In the genomic region with DNA sequence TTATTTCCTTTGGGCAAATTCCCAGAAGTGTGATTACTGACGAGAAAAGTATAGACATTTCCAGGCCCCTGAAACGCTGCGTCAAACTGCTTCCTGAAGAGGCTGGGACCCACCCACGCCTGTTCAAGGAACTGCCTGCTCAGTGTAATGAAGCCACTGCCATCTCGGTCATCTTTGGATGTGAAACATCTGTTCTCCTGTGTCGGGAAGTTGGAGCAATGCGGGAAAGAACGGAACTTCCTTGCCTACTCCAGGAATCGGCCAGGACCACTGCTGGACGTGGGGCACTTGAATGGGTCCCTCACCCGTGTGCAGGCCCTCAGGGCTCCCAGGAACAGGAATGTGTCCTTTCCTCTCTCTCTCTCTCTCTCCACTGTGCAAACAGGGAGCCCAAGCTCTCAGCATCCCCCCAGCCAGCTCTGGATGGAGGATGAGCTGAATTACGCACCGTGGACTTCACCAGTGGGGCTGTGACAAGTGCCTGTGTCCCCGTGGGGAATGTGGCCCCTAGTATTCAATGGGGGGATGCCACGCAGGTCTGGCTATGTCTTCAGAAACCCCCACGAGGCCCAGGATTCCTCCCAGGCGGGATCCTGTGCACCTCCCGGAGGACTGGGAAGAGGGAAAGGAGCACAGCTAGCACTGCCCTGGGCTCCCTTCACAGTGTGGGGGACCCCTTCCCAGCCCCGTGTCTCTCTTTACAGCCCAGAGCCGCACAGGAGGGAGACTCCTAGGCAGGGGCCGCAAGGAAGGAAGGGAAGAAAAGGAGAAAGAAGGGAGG, we compare ENCODE assay signal across 12 cellular contexts. TPM values are rescaled to one million over a fixed set of nuclear protein-coding genes. Genes with fewer than 3 reads are reported as not detected.
DNase-seq lines count a peak whose midpoint lies in the region; ATAC-seq, FAIRE-seq and TF ChIP-seq lines count a peak whose summit lies in the region.
"Had no signal": no experiment of that assay in that cellular context is flagged by ENCODE, and none has a peak within 500 bp of the region (broad histone marks: within the 10 kb centered on the region; RNA-seq: fewer than 3 reads in every experiment).

No MANE protein-coding gene starts in this region.

- H4K20me1 ChIP-seq in endothelial cell of umbilical vein (replicated peaks; ENCODE audit: control insufficient read depth, extremely low read depth, insufficient read depth, low read length) = no peaks in the 10 kb centered on the region

- no peaks in the 10 kb centered on the region for H3K36me3 ChIP-seq in endothelial cell of umbilical vein (ENCODE audit: control insufficient read depth in 2 of 2, extremely low read depth in 1 of 2, insufficient read depth in 2 of 2, low read length in 2 of 2)

- FAIRE-seq in endothelial cell of umbilical vein (lab: Jason Lieb, UNC) = no peak
- FAIRE-seq: TTC549 had no signal

- no TSS peak for BruUV-seq in endothelial cell of umbilical vein (replicated peaks; lab: Mats Ljungman, UMichigan)

- H3K9ac ChIP-seq in endothelial cell of umbilical vein (replicated peaks; ENCODE audit: extremely low read depth, insufficient read depth, low read length) = no peak overlapping the region

- TF ChIP-seq POLR2A in endothelial cell of umbilical vein (IDR thresholded peaks at IDR 0.05; ENCODE audit: low read depth, low read length) = no peak

- POLR2A ChIA-PET in endothelial cell of umbilical vein (lab: Charles Lee) = no interaction called here
- POLR2A ChIA-PET in activated CD8-positive, alpha-beta T cell treated with anti-CD3 and anti-CD28 coated beads for 36 hours (lab: Charles Lee) = interaction anchor here (1.2 kb wide), 1 partner anchor 23 kb away, joined by 5 read pairs; no protein-coding TSS in a partner anchor

- H3K79me2 ChIP-seq in endothelial cell of umbilical vein (ENCODE audit: control insufficient read depth, insufficient read depth, low read length) = no peaks in the 10 kb centered on the region

- CTCF ChIA-PET in endothelial cell of umbilical vein (lab: Charles Lee) = no interaction called here
- CTCF ChIA-PET in activated CD8-positive, alpha-beta T cell treated with anti-CD3 and anti-CD28 coated beads for 36 hours (lab: Charles Lee) = no interaction called here

- peak; percentile 70 for ATAC-seq in sciatic nerve
- no peak for ATAC-seq in activated CD8-positive, alpha-beta T cell treated with anti-CD3 and anti-CD28 coated beads for 36 hours
- ATAC-seq: Panc1 had no signal

- H3K4me3 ChIP-seq in endothelial cell of umbilical vein (replicated peaks in 1 of 3; ENCODE audit: insufficient read depth in 1 of 3, low read depth in 1 of 3, low read length in 3 of 3) = no peak overlapping the region

- H3K27me3 Mint-ChIP-seq in activated CD8-positive, alpha-beta T cell treated with anti-CD3 and anti-CD28 coated beads for 36 hours = no peaks in the 10 kb centered on the region

- H3K4me3 Mint-ChIP-seq in activated CD8-positive, alpha-beta T cell treated with anti-CD3 and anti-CD28 coated beads for 36 hours = no peak overlapping the region

- no peaks in the 10 kb centered on the region for H3K9me3 Mint-ChIP-seq in activated CD8-positive, alpha-beta T cell treated with anti-CD3 and anti-CD28 coated beads for 36 hours

- DNase-seq in CD1c-positive myeloid dendritic cell (ENCODE audit: extremely low spot score) = peak; percentile 77
- DNase-seq in endothelial cell of umbilical vein (ENCODE audit: low read depth, low spot score) = peak; percentile 9
- peak; percentile 91 for DNase-seq in left kidney (ENCODE audit: low read depth, low spot score)
- no peak for DNase-seq in sciatic nerve (ENCODE audit: low spot score)
- no peak for DNase-seq in NCI-H1048 (lab: John Stamatoyannopoulos, UW)
- DNase-seq in amniotic stem cell (lab: John Stamatoyannopoulos, UW) = no peak
- DNase-seq in activated CD8-positive, alpha-beta T cell treated with anti-CD3 and anti-CD28 coated beads for 36 hours = no peak
- no peak for DNase-seq in stimulated activated CD4-positive, alpha-beta T cell treated with anti-CD3 and anti-CD28 coated beads, Interleukin-4, amount 100 ng/mL, for 4 hours
- DNase-seq: NCI-H2171 treated with DMSO at 0.1 percent for 48 hours; stimulated activated CD4-positive, alpha-beta T cell treated with anti-CD3 and anti-CD28 coated beads, Interleukin-12 subunit alpha, Interleukin-12 subunit beta, amount 100 ng/mL, for 4 hours had no signal

- H3K4me1 Mint-ChIP-seq in activated CD8-positive, alpha-beta T cell treated with anti-CD3 and anti-CD28 coated beads for 36 hours (ENCODE audit: low read depth) = peaks cover 4% of the 10 kb centered on the region

- dilution Hi-C loops in endothelial cell of umbilical vein (cut with MboI; ENCODE audit: extremely low pct_ligation_motif_present, low sequenced_read_pairs) = no loop called here

- no peaks in the 10 kb centered on the region for H3K36me3 Mint-ChIP-seq in activated CD8-positive, alpha-beta T cell treated with anti-CD3 and anti-CD28 coated beads for 36 hours (ENCODE audit: low read depth)

- no peaks in the 10 kb centered on the region for H3K4me1 ChIP-seq in endothelial cell of umbilical vein (ENCODE audit: control insufficient read depth, extremely low read depth, insufficient read depth, low read length)

- no peaks in the 10 kb centered on the region for H3K9me3 ChIP-seq in endothelial cell of umbilical vein (replicated peaks; ENCODE audit: control insufficient read depth, insufficient read depth, low read length)

- TF ChIP-seq CTCF in endothelial cell of umbilical vein (IDR thresholded peaks at IDR 0.05; ENCODE audit: extremely low read depth in 1 of 2, insufficient read depth in 1 of 2, low read depth in 1 of 2, low read length in 2 of 2) = no peak
- TF ChIP-seq CTCF in activated CD8-positive, alpha-beta T cell treated with anti-CD3 and anti-CD28 coated beads for 36 hours (IDR thresholded peaks at IDR 0.05) = no peak

- H3K27me3 ChIP-seq in endothelial cell of umbilical vein (ENCODE audit: control insufficient read depth in 2 of 2, insufficient read depth in 2 of 2, low read length in 2 of 2) = peaks cover 0 to 3% of the 10 kb centered on the region in 2 experiments

- H3K27ac Mint-ChIP-seq in activated CD8-positive, alpha-beta T cell treated with anti-CD3 and anti-CD28 coated beads for 36 hours = no peak overlapping the region

- H3K27ac ChIP-seq in endothelial cell of umbilical vein (ENCODE audit: insufficient read depth, low read depth, low read length) = no peak overlapping the region

- no peaks in the 10 kb centered on the region for H3K9me1 ChIP-seq in endothelial cell of umbilical vein (replicated peaks; ENCODE audit: control insufficient read depth, extremely low read depth, insufficient read depth, low read length)

- no peak overlapping the region for H3K4me2 ChIP-seq in endothelial cell of umbilical vein (ENCODE audit: insufficient read depth, low read length)

- H2AFZ ChIP-seq in endothelial cell of umbilical vein (ENCODE audit: low read depth, low read length) = peak overlapping the region; percentile 35

- intact Hi-C loops in endothelial cell of umbilical vein (cut with micrococcal nuclease) (no loop called here), sciatic nerve (cut with DNase I) (no loop called here)
- intact Hi-C loops in activated CD8-positive, alpha-beta T cell treated with anti-CD3 and anti-CD28 coated beads for 36 hours (cut with micrococcal nuclease) = no loop called here

TF ChIP-seq in endothelial cell of umbilical vein, 7 proteins besides CTCF, POLR2A, EP300 and RAD21:
- TF ChIP-seq EZH2 (IDR thresholded peaks at IDR 0.05; ENCODE audit: borderline replicate concordance, low read depth, low read length, severe bottlenecking) = no peak
- TF ChIP-seq, protein P1, sequence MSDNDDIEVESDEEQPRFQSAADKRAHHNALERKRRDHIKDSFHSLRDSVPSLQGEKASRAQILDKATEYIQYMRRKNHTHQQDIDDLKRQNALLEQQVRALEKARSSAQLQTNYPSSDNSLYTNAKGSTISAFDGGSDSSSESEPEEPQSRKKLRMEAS (IDR thresholded peaks at IDR 0.05; ENCODE audit: insufficient read depth, insufficient read length) = no peak
- TF ChIP-seq POLR2AphosphoS5 (IDR thresholded peaks at IDR 0.05; ENCODE audit: insufficient read depth, low read depth, low read length) = no peak
- no peak for TF ChIP-seq JUN (IDR thresholded peaks at IDR 0.05; ENCODE audit: borderline replicate concordance, insufficient read depth, insufficient read length, low read depth)
- TF ChIP-seq FOS (IDR thresholded peaks at IDR 0.05; ENCODE audit: borderline replicate concordance, insufficient read depth, low read length) = no peak
- TF ChIP-seq GATA2 (IDR thresholded peaks at IDR 0.05; ENCODE audit: insufficient read depth, insufficient read length, low read depth, low read length) = no peak
- TF ChIP-seq MYC (IDR thresholded peaks at IDR 0.05; ENCODE audit: low read depth, low read length) = no peak

RNA-seq across cellular contexts. Expression of a gene that starts 18.3 kb away (rescaled TPM):
- 15.2 and 17.4 TPM in 2 replicates for total RNA-seq in endothelial cell of umbilical vein
- polyA plus RNA-seq in endothelial cell of umbilical vein = 27.2 and 36.1 TPM in 2 replicates
- 11.7 and 13.9 TPM in 2 replicates for polyA plus RNA-seq in endothelial cell of umbilical vein (2011; cell fraction: cytosol; rRNA removed)
- polyA plus RNA-seq in endothelial cell of umbilical vein (2011; cell fraction: nucleus; rRNA removed) = 4.3 and 4.5 TPM in 2 replicates
- polyA plus RNA-seq in endothelial cell of umbilical vein (2012) = 8.4 and 14.8 TPM in 2 replicates
- 21.5 and 26.2 TPM in 2 replicates for polyA minus RNA-seq in endothelial cell of umbilical vein
- polyA minus RNA-seq in endothelial cell of umbilical vein (2011; cell fraction: cytosol; rRNA and poly(A)+ RNA removed) = 72.3 TPM
- polyA minus RNA-seq in endothelial cell of umbilical vein (2011; cell fraction: nucleus; rRNA and poly(A)+ RNA removed) = 1.9 and 3.8 TPM in 2 replicates
- 200 TPM for total RNA-seq in sciatic nerve
- 100 to 1,000 TPM; 108 to 110 TPM for total RNA-seq in activated CD8-positive, alpha-beta T cell treated with anti-CD3 and anti-CD28 coated beads for 36 hours

Comparison
In these comparisons a context has a peak if more than half of its experiments do, and no peak if none do; other contexts are left out.
1. DNase-seq: peak in CD1c-positive myeloid dendritic cell (single experiment), endothelial cell of umbilical vein (single experiment) and left kidney (single experiment); none in sciatic nerve (single experiment), NCI-H1048 (single experiment), amniotic stem cell (single experiment), activated CD8-positive, alpha-beta T cell treated with anti-CD3 and anti-CD28 coated beads for 36 hours (single experiment) and stimulated activated CD4-positive, alpha-beta T cell treated with anti-CD3 and anti-CD28 coated beads, Interleukin-4, amount 100 ng/mL, for 4 hours (0 of 2).